ENCODE assay signal across 8 cellular contexts in genomic region chr16:71895679-71896385, GRCh38. TPM values are rescaled to one million over a fixed set of nuclear protein-coding genes. Genes with fewer than 3 reads are reported as not detected.
DNase-seq lines count a peak whose midpoint lies in the region; ATAC-seq and TF ChIP-seq lines count a peak whose summit lies in the region.

No MANE protein-coding gene starts in this region.

- no peaks in the 10 kb centered on the region for H3K27me3 ChIP-seq in BLaER1 treated with 17β-estradiol and CSF1 and Interleukin-3, amounts not matched to agents 10 nM and 100 nM
- no peaks in the 10 kb centered on the region for H3K27me3 ChIP-seq in SU-DHL-6 (ENCODE audit: low read length)
- no peaks in the 10 kb centered on the region for H3K27me3 ChIP-seq in duodenal mucosa (ENCODE audit: control insufficient read depth in 1 of 2, insufficient read depth in 2 of 2, low read length in 2 of 2)
- H3K27me3 ChIP-seq in thymus (ENCODE audit: control insufficient read depth, insufficient read depth), result no peaks in the 10 kb centered on the region

- TF ChIP-seq CTCF in SU-DHL-6 (IDR thresholded peaks at IDR 0.05; ENCODE audit: insufficient read depth, low read length, poor library complexity, severe bottlenecking), result no peak

- peaks cover 47 to 57% (median 53%) of the 10 kb centered on the region in 10 experiments for H3K4me1 ChIP-seq in BLaER1 treated with 17β-estradiol and CSF1 and Interleukin-3, amounts not matched to agents 10 nM and 100 nM
- H3K4me1 ChIP-seq in duodenal mucosa (ENCODE audit: control insufficient read depth in 1 of 2, insufficient read depth in 2 of 2, low read length in 2 of 2), result peaks cover 12 to 26% of the 10 kb centered on the region in 2 donors
- peaks cover 10% of the 10 kb centered on the region for H3K4me1 ChIP-seq in thymus (ENCODE audit: control insufficient read depth, insufficient read depth, low read length)

- H3K79me2 ChIP-seq in SU-DHL-6 (ENCODE audit: insufficient read depth, low read length), result peaks cover 55% of the 10 kb centered on the region

- peak overlapping the region; percentile 82 to 100 (median 93) for H3K4me3 ChIP-seq in BLaER1 treated with 17β-estradiol and CSF1 and Interleukin-3, amounts not matched to agents 10 nM and 100 nM
- H3K4me3 ChIP-seq in SU-DHL-6 (ENCODE audit: insufficient read depth, low read length, poor library complexity, severe bottlenecking), result peak overlapping the region; percentile 68
- H3K4me3 ChIP-seq in duodenal mucosa (ENCODE audit: low read depth in 1 of 2, low read length in 2 of 2), result peak overlapping the region; percentile 84 to 100
- H3K4me3 ChIP-seq in thymus (ENCODE audit: low read length), result peak overlapping the region; percentile 87

- peaks cover 33% of the 10 kb centered on the region for H3F3A ChIP-seq in SU-DHL-6 (ENCODE audit: insufficient read depth)

- peak overlapping the region; percentile 81 to 99 (median 96) for H3K4me2 ChIP-seq in BLaER1 treated with 17β-estradiol and CSF1 and Interleukin-3, amounts not matched to agents 10 nM and 100 nM
- H3K4me2 ChIP-seq in SU-DHL-6 (ENCODE audit: low read depth, low read length, poor library complexity, severe bottlenecking), result peak overlapping the region; percentile 100

- H3K27ac ChIP-seq in BLaER1 treated with 17β-estradiol and CSF1 and Interleukin-3, amounts not matched to agents 10 nM and 100 nM, result peak overlapping the region; percentile 94 to 99 (median 98)
- H3K27ac ChIP-seq in SU-DHL-6 (ENCODE audit: low read depth, low read length) (peak overlapping the region; percentile 66), duodenal mucosa (ENCODE audit: low read depth, low read length) (peak overlapping the region; percentile 99), thymus (ENCODE audit: low read depth) (peak overlapping the region; percentile 97)

- peak overlapping the region; percentile 3 for H2AFZ ChIP-seq in SU-DHL-6 (ENCODE audit: low read depth, low read length, severe bottlenecking)

- ATAC-seq in GM19043 (IDR thresholded peaks at IDR 0.05; ENCODE audit: low read depth, unreplicated experiment), result peak; percentile 6
- ATAC-seq in HG03159 (IDR thresholded peaks at IDR 0.05; ENCODE audit: unreplicated experiment), result peak; percentile 24

- peak overlapping the region; percentile 91 to 100 (median 98) for H3K9ac ChIP-seq in BLaER1 treated with 17β-estradiol and CSF1 and Interleukin-3, amounts not matched to agents 10 nM and 100 nM
- peak overlapping the region; percentile 91 for H3K9ac ChIP-seq in SU-DHL-6 (ENCODE audit: low read length)
- H3K9ac ChIP-seq in duodenal mucosa (ENCODE audit: low read depth in 1 of 2, low read length in 2 of 2), result peak overlapping the region; percentile 93 to 100

- H3K9me3 ChIP-seq in BLaER1 treated with 17β-estradiol and CSF1 and Interleukin-3, amounts not matched to agents 10 nM and 100 nM (replicated peaks in 1 of 11), result no peaks in the 10 kb centered on the region
- no peaks in the 10 kb centered on the region for H3K9me3 ChIP-seq in SU-DHL-6 (ENCODE audit: insufficient read depth, low read length)
- H3K9me3 ChIP-seq in duodenal mucosa (ENCODE audit: control insufficient read depth in 1 of 2, low read length in 2 of 2), result no peaks in the 10 kb centered on the region
- H3K9me3 ChIP-seq in thymus (ENCODE audit: control insufficient read depth), result no peaks in the 10 kb centered on the region

- H3K9me2 ChIP-seq in SU-DHL-6 (replicated peaks; ENCODE audit: insufficient read depth, low read length), result no peaks in the 10 kb centered on the region

- DNase-seq in lung microvascular endothelial cell (ENCODE audit: low read depth in 2 of 2) (peak; percentile 48 to 51), SKM-1 treated with dmso at 0.1 percent for 144 hours (lab: John Stamatoyannopoulos, UW; ENCODE audit: unreplicated experiment) (no peak)

- H3K36me3 ChIP-seq in BLaER1 treated with 17β-estradiol and CSF1 and Interleukin-3, amounts not matched to agents 10 nM and 100 nM, result peaks cover 9 to 32% (median 25%) of the 10 kb centered on the region in 11 experiments; a peak in 20 of 22 replicates
- 0 out of 2 replicates have a peak, but pooled peaks cover 2% of the 10 kb centered on the region for H3K36me3 ChIP-seq in SU-DHL-6 (ENCODE audit: low read length)
- H3K36me3 ChIP-seq in duodenal mucosa (ENCODE audit: control insufficient read depth in 1 of 2, insufficient read depth in 2 of 2, low read length in 2 of 2), result no peaks in the 10 kb centered on the region
- no peaks in the 10 kb centered on the region for H3K36me3 ChIP-seq in thymus (ENCODE audit: control insufficient read depth, insufficient read depth)

- H4K20me1 ChIP-seq in BLaER1 treated with 17β-estradiol and CSF1 and Interleukin-3, amounts not matched to agents 10 nM and 100 nM, result peaks cover 45 to 54% (median 49%) of the 10 kb centered on the region in 11 experiments
- H4K20me1 ChIP-seq in SU-DHL-6 (ENCODE audit: low read depth, low read length), result peaks cover 24% of the 10 kb centered on the region

- under 1% methylated on average over 44 of the region's 44 CpGs for WGBS in thymus

RNA-seq across cellular contexts. Expression of gene IST1, which starts 0.5 kb away (rescaled TPM):
- total RNA-seq in lung microvascular endothelial cell, result 99.6 and 141 TPM in 2 replicates
- 163 TPM for polyA plus RNA-seq in thymus

RNA-seq across cellular contexts. Expression of gene ZNF821, which starts 11.8 kb away (rescaled TPM):
- total RNA-seq in lung microvascular endothelial cell, result 5.2 and 6.0 TPM in 2 replicates
- 7.8 TPM for polyA plus RNA-seq in thymus

RNA-seq across cellular contexts. Expression of gene ATXN1L, which starts 50.1 kb away (rescaled TPM):
- total RNA-seq in lung microvascular endothelial cell, result 10.2 and 16.3 TPM in 2 replicates
- polyA plus RNA-seq in thymus, result 6.5 TPM
